Comparison of ENCODE assay signal across 11 cellular contexts in the genomic region with DNA sequence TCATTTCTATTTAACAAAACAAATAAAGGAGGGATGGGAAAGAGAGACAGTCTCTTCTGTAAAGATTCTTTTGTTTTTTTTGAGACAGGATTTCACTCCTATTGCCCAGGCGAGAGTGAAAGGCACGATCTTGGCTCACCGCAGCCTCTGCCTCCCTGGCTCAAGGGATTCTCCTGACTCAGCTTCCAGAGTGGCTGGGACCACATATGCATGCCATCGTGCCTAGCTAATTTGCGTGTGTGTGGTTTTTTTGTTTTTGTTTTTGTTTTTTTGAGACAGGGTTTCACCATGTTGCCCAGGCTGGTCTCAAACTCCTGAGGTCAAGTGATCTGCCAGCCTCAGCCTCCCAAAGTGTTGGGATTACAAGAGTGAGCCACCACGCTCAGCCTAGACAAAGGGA. TPM values are rescaled to one million over a fixed set of nuclear protein-coding genes. Genes with fewer than 3 reads are reported as not detected.
DNase-seq lines count a peak whose midpoint lies in the region; TF ChIP-seq lines count a peak whose summit lies in the region.
"Had no signal": no experiment of that assay in that cellular context is flagged by ENCODE, and none has a peak within 500 bp of the region (broad histone marks: within the 10 kb centered on the region; RNA-seq: fewer than 3 reads in every experiment).

No MANE protein-coding gene starts in this region.

- POLR2A ChIA-PET in activated CD4-positive, alpha-beta memory T cell treated with anti-CD3 and anti-CD28 coated beads for 36 hours (lab: Charles Lee), result interaction anchor here (0.6 kb wide), 1 partner anchor 100 kb away, joined by 3 read pairs; no protein-coding TSS in a partner anchor
- POLR2A ChIA-PET in activated CD4-positive, alpha-beta memory T cell treated with anti-CD3 and anti-CD28 coated beads, Interleukin-2, amount 10 ng/mL, durations not matched to agents 7 days and 5 days (lab: Charles Lee), result interaction anchor here (0.9 kb wide), 1 partner anchor 17 kb away, joined by 3 read pairs; no protein-coding TSS in a partner anchor

- H3K9ac ChIP-seq in SK-N-MC (ENCODE audit: insufficient read length), result no peak overlapping the region

- CTCF ChIA-PET in activated CD4-positive, alpha-beta memory T cell treated with anti-CD3 and anti-CD28 coated beads for 36 hours (lab: Charles Lee), result interaction anchor here (4.0 kb wide), 1 partner anchor 23 kb away, joined by 20 read pairs; a partner anchor contains a TSS
- CTCF ChIA-PET in activated CD4-positive, alpha-beta memory T cell treated with anti-CD3 and anti-CD28 coated beads, Interleukin-2, amount 10 ng/mL, durations not matched to agents 7 days and 5 days (lab: Charles Lee), result interaction anchor here (1.5 kb wide), 1 partner anchor 23 kb away, joined by 9 read pairs; a partner anchor contains a TSS

- no peak for TF ChIP-seq CTCF in fibroblast of the aortic adventitia (IDR thresholded peaks at IDR 0.05; ENCODE audit: insufficient read depth, low read length)

- H3K4me3 Mint-ChIP-seq in activated CD4-positive, alpha-beta memory T cell treated with anti-CD3 and anti-CD28 coated beads for 36 hours, result no peak overlapping the region
- H3K4me3 Mint-ChIP-seq in activated CD4-positive, alpha-beta memory T cell treated with anti-CD3 and anti-CD28 coated beads, Interleukin-2, amount 10 ng/mL, durations not matched to agents 7 days and 5 days, result no peak overlapping the region

- peaks cover 58% of the 10 kb centered on the region for H3K4me1 Mint-ChIP-seq in activated CD4-positive, alpha-beta memory T cell treated with anti-CD3 and anti-CD28 coated beads for 36 hours (ENCODE audit: low read depth)
- peaks cover 40% of the 10 kb centered on the region for H3K4me1 Mint-ChIP-seq in activated CD4-positive, alpha-beta memory T cell treated with anti-CD3 and anti-CD28 coated beads, Interleukin-2, amount 10 ng/mL, durations not matched to agents 7 days and 5 days

- DNase-seq in activated CD4-positive, alpha-beta memory T cell treated with anti-CD3 and anti-CD28 coated beads for 36 hours, result no peak
- no peak for DNase-seq in activated CD4-positive, alpha-beta memory T cell treated with anti-CD3 and anti-CD28 coated beads, Interleukin-2, amount 10 ng/mL, durations not matched to agents 7 days and 5 days
- DNase-seq in SK-N-MC (ENCODE audit: low read depth, low spot score) (no peak), fibroblast of the aortic adventitia (ENCODE audit: low read depth) (peak; percentile 82), stromal cell of bone marrow (ENCODE audit: low read depth) (peak; percentile 86), mucosa of gallbladder (ENCODE audit: low spot score) (no peak)
- no peak for DNase-seq in stimulated activated CD4-positive, alpha-beta T cell treated with anti-CD3 and anti-CD28 coated beads, Interleukin-4, amount 100 ng/mL, for 4 hours
- no peak for DNase-seq in activated CD8-positive, alpha-beta memory T cell treated with anti-CD3 and anti-CD28 coated beads, Interleukin-2, amount 50 U/mL, for 48 hours
- DNase-seq: NCI-H1048; stimulated activated CD4-positive, alpha-beta T cell treated with anti-CD3 and anti-CD28 coated beads, Interleukin-15, amount 100 ng/mL, for 24 hours; upper lobe of left lung had no signal

- peak overlapping the region; percentile 40; the same call in 1 of the 2 replicates for H3K27ac ChIP-seq in SK-N-MC
- H3K27ac ChIP-seq: upper lobe of left lung had no signal

- H3K36me3 ChIP-seq in SK-N-MC (ENCODE audit: insufficient read depth, low read length), result no peaks in the 10 kb centered on the region
- H3K36me3 ChIP-seq: upper lobe of left lung had no signal

- H3K4me3 ChIP-seq in SK-N-MC (no peak overlapping the region), fibroblast of the aortic adventitia (ENCODE audit: low read depth, low read length) (peak overlapping the region; percentile 32)
- H3K4me3 ChIP-seq: upper lobe of left lung had no signal

- intact Hi-C loops in activated CD4-positive, alpha-beta memory T cell treated with anti-CD3 and anti-CD28 coated beads for 36 hours (cut with micrococcal nuclease), result no loop called here

- H3K9me3 ChIP-seq in SK-N-MC (ENCODE audit: low read depth, low read length), result no peaks in the 10 kb centered on the region
- H3K9me3 ChIP-seq: upper lobe of left lung had no signal

- no peaks in the 10 kb centered on the region for H3K36me3 Mint-ChIP-seq in activated CD4-positive, alpha-beta memory T cell treated with anti-CD3 and anti-CD28 coated beads for 36 hours
- peaks cover 7% of the 10 kb centered on the region for H3K36me3 Mint-ChIP-seq in activated CD4-positive, alpha-beta memory T cell treated with anti-CD3 and anti-CD28 coated beads, Interleukin-2, amount 10 ng/mL, durations not matched to agents 7 days and 5 days (ENCODE audit: low read depth)

- peak overlapping the region; percentile 16 for H3K27ac Mint-ChIP-seq in activated CD4-positive, alpha-beta memory T cell treated with anti-CD3 and anti-CD28 coated beads for 36 hours
- no peak overlapping the region for H3K27ac Mint-ChIP-seq in activated CD4-positive, alpha-beta memory T cell treated with anti-CD3 and anti-CD28 coated beads, Interleukin-2, amount 10 ng/mL, durations not matched to agents 7 days and 5 days

- H3K27me3 Mint-ChIP-seq in activated CD4-positive, alpha-beta memory T cell treated with anti-CD3 and anti-CD28 coated beads for 36 hours, result no peaks in the 10 kb centered on the region
- no peaks in the 10 kb centered on the region for H3K27me3 Mint-ChIP-seq in activated CD4-positive, alpha-beta memory T cell treated with anti-CD3 and anti-CD28 coated beads, Interleukin-2, amount 10 ng/mL, durations not matched to agents 7 days and 5 days

- peaks cover 2% of the 10 kb centered on the region for H3K9me3 Mint-ChIP-seq in activated CD4-positive, alpha-beta memory T cell treated with anti-CD3 and anti-CD28 coated beads for 36 hours
- H3K9me3 Mint-ChIP-seq in activated CD4-positive, alpha-beta memory T cell treated with anti-CD3 and anti-CD28 coated beads, Interleukin-2, amount 10 ng/mL, durations not matched to agents 7 days and 5 days, result peaks cover 4% of the 10 kb centered on the region

RNA-seq across cellular contexts. Expression of a gene that starts 23.3 kb away (rescaled TPM):
- 10 to 100 TPM; 30.6 to 32.3 TPM for total RNA-seq in activated CD4-positive, alpha-beta memory T cell treated with anti-CD3 and anti-CD28 coated beads for 36 hours
- 10 to 100 TPM; 34.1 to 36.2 TPM for total RNA-seq in activated CD4-positive, alpha-beta memory T cell treated with anti-CD3 and anti-CD28 coated beads, Interleukin-2, amount 10 ng/mL, durations not matched to agents 7 days and 5 days
- 75.1 and 78.0 TPM in 2 replicates for total RNA-seq in fibroblast of the aortic adventitia (ENCODE audit: low replicate concordance)
- 26.0 TPM for total RNA-seq in mucosa of gallbladder

Comparison
In these comparisons a context has a peak if more than half of its experiments do, and no peak if none do; other contexts are left out.
1. DNase-seq: peak in fibroblast of the aortic adventitia (single experiment) and stromal cell of bone marrow (single experiment); none in activated CD4-positive, alpha-beta memory T cell treated with anti-CD3 and anti-CD28 coated beads for 36 hours (single experiment), activated CD4-positive, alpha-beta memory T cell treated with anti-CD3 and anti-CD28 coated beads, Interleukin-2, amount 10 ng/mL, durations not matched to agents 7 days and 5 days (single experiment), SK-N-MC (single experiment), stimulated activated CD4-positive, alpha-beta T cell treated with anti-CD3 and anti-CD28 coated beads, Interleukin-4, amount 100 ng/mL, for 4 hours (0 of 2), activated CD8-positive, alpha-beta memory T cell treated with anti-CD3 and anti-CD28 coated beads, Interleukin-2, amount 50 U/mL, for 48 hours (single experiment) and mucosa of gallbladder (single experiment).